7 cellular contexts compared by ENCODE assay signal in genomic region chr5:175261526-175261925, GRCh38.
"Had no signal": no experiment of that assay in that cellular context is flagged by ENCODE, and none has a peak within 500 bp of the region (broad histone marks: within the 10 kb centered on the region; RNA-seq: fewer than 3 reads in every experiment).

No MANE protein-coding gene starts in this region.

- H3K9ac ChIP-seq: GM23248 had no signal

- H2AFZ ChIP-seq: GM23248 had no signal

- H3K9me3 ChIP-seq: HAP-1 had no signal

- DNase-seq: GOT3, H7, H9, HCEC 1CT, HFFc6 had no signal

- H3K4me3 ChIP-seq: GM23248, HAP-1 had no signal

- H3K27ac Mint-ChIP-seq: H9, HFFc6 had no signal

- H3K27ac ChIP-seq: GM23248 had no signal

- H3K4me3 Mint-ChIP-seq: H9, HFFc6 had no signal

- H3K4me1 ChIP-seq: HAP-1 had no signal

- H3K9me3 Mint-ChIP-seq: HFFc6 had no signal

- H3K36me3 ChIP-seq: HAP-1 had no signal

- H3K4me1 Mint-ChIP-seq: H9 had no signal
